ENCODE assay signal across 1 cellular context in genomic region chr3:58260261-58260731, GRCh38.
TF ChIP-seq lines count a peak whose summit lies in the region.

No MANE protein-coding gene starts in this region.

TF ChIP-seq in IMR-90, 13 proteins besides CTCF, POLR2A, EP300 and RAD21:
- 0 out of 2 replicates have a peak, but pooled peaks have one; percentile 8 for TF ChIP-seq BHLHE40 (IDR thresholded peaks at IDR 0.05; ENCODE audit: low read depth, low read length)
- TF ChIP-seq NFE2L2 (IDR thresholded peaks at IDR 0.05; ENCODE audit: low read depth, low read length): peak; percentile 36; the same call in 1 of the 2 replicates
- no peak for TF ChIP-seq MXI1 (IDR thresholded peaks at IDR 0.05; ENCODE audit: borderline replicate concordance, low read depth, low read length)
- TF ChIP-seq CEBPB (IDR thresholded peaks at IDR 0.05; ENCODE audit: low read depth, low read length): 0 out of 2 replicates have a peak, but pooled peaks have one; percentile 4
- no peak for TF ChIP-seq MAZ (IDR thresholded peaks at IDR 0.05; ENCODE audit: borderline replicate concordance, low read depth, low read length)
- TF ChIP-seq RCOR1 (IDR thresholded peaks at IDR 0.05; ENCODE audit: insufficient replicate concordance, low read length): peak; percentile 52
- TF ChIP-seq FOS (IDR thresholded peaks at IDR 0.05; ENCODE audit: low read depth, low read length): peak; percentile 71
- no peak for TF ChIP-seq ELK1 (IDR thresholded peaks at IDR 0.05; ENCODE audit: borderline replicate concordance, low read depth, low read length)
- no peak for TF ChIP-seq RFX5 (IDR thresholded peaks at IDR 0.05; ENCODE audit: low read depth, low read length)
TF ChIP-seq in IMR-90: peak in this region for 5.
